In genomic region chr7:37344886-37345579, GRCh38 we compare ENCODE assay signal across 10 cellular contexts.
DNase-seq lines count a peak whose midpoint lies in the region; ATAC-seq and TF ChIP-seq lines count a peak whose summit lies in the region.
"Had no signal": no experiment of that assay in that cellular context is flagged by ENCODE, and none has a peak within 500 bp of the region (broad histone marks: within the 10 kb centered on the region; RNA-seq: fewer than 3 reads in every experiment).

No MANE protein-coding gene starts in this region.

- H3K4me3 Mint-ChIP-seq in T-helper 17 cell (peak overlapping the region; percentile 78), mesothelial cell of epicardium (no peak overlapping the region)

- no peaks in the 10 kb centered on the region for H3K27me3 Mint-ChIP-seq in T-helper 17 cell
- no peaks in the 10 kb centered on the region for H3K27me3 Mint-ChIP-seq in mesothelial cell of epicardium (ENCODE audit: low read depth)

- H3K9me3 Mint-ChIP-seq in mesothelial cell of epicardium, result no peaks in the 10 kb centered on the region

- peaks cover 38% of the 10 kb centered on the region for H3K4me1 Mint-ChIP-seq in T-helper 17 cell
- peaks cover 4% of the 10 kb centered on the region for H3K4me1 Mint-ChIP-seq in mesothelial cell of epicardium

- no peaks in the 10 kb centered on the region for H3K9me3 ChIP-seq in T-helper 17 cell (ENCODE audit: control insufficient read depth, low read length, poor library complexity, severe bottlenecking)
- no peaks in the 10 kb centered on the region for H3K9me3 ChIP-seq in mesodermal cell (ENCODE audit: control insufficient read depth, low read length)

- H3K36me3 Mint-ChIP-seq in T-helper 17 cell (ENCODE audit: low read depth), result peaks cover 2% of the 10 kb centered on the region
- no peaks in the 10 kb centered on the region for H3K36me3 Mint-ChIP-seq in mesothelial cell of epicardium

- peak; percentile 32 for ATAC-seq in GM18508 (IDR thresholded peaks at IDR 0.05; ENCODE audit: insufficient read depth, unreplicated experiment)
- peak; percentile 33 for ATAC-seq in HG02938 (IDR thresholded peaks at IDR 0.05; ENCODE audit: unreplicated experiment)
- no peak for ATAC-seq in T-helper 17 cell
- no peak for ATAC-seq in GM19023 (IDR thresholded peaks at IDR 0.05; ENCODE audit: unreplicated experiment)

- 75 to 89% methylated on average over 4 to 7 of the region's 9 CpGs for WGBS in mesodermal cell (ENCODE audit: insufficient coverage in 2 of 2), 2 experiments

- TF ChIP-seq CTCF in foreskin fibroblast (IDR thresholded peaks at IDR 0.05; ENCODE audit: low read depth, low read length), result no peak
- TF ChIP-seq CTCF in mesothelial cell of epicardium (IDR thresholded peaks at IDR 0.05; ENCODE audit: unreplicated experiment), result no peak

- no peak overlapping the region for H3K4me3 ChIP-seq in mesodermal cell (ENCODE audit: extremely low read depth, insufficient read depth, low read length, poor library complexity, severe bottlenecking)
- H3K4me3 ChIP-seq in foreskin fibroblast (ENCODE audit: low read depth in 1 of 2, low read length in 2 of 2), result no peak overlapping the region

- H3K27ac ChIP-seq in mesodermal cell (ENCODE audit: low read depth, low read length, severe bottlenecking), result peak overlapping the region; percentile 2

- H3K4me1 ChIP-seq in mesodermal cell (ENCODE audit: control insufficient read depth, insufficient read depth, low read length, poor library complexity, severe bottlenecking), result peaks cover 14% of the 10 kb centered on the region

- H3K27ac Mint-ChIP-seq in T-helper 17 cell (peak overlapping the region; percentile 99), mesothelial cell of epicardium (no peak overlapping the region)

- H3K36me3 ChIP-seq in mesodermal cell (ENCODE audit: control insufficient read depth, insufficient read depth, low read length), result no peaks in the 10 kb centered on the region

- no peak for DNase-seq in T-helper 17 cell
- DNase-seq in activated effector memory CD4-positive, alpha-beta T cell treated with anti-CD3 and anti-CD28 coated beads, Interleukin-2, amount 50 U/mL, for 16 hours, result no peak
- no peak for DNase-seq in foreskin fibroblast
- no peak for DNase-seq in mesothelial cell of epicardium (ENCODE audit: low spot score in 2 of 2, unreplicated experiment in 2 of 2)
- DNase-seq: GDM1, hypothalamus had no signal

Comparison
In these comparisons a context has a peak if more than half of its experiments do, and no peak if none do; other contexts are left out.
1. ATAC-seq: peak in GM18508 (single experiment) and HG02938 (single experiment); none in T-helper 17 cell (single experiment) and GM19023 (single experiment).